In the genomic region with DNA sequence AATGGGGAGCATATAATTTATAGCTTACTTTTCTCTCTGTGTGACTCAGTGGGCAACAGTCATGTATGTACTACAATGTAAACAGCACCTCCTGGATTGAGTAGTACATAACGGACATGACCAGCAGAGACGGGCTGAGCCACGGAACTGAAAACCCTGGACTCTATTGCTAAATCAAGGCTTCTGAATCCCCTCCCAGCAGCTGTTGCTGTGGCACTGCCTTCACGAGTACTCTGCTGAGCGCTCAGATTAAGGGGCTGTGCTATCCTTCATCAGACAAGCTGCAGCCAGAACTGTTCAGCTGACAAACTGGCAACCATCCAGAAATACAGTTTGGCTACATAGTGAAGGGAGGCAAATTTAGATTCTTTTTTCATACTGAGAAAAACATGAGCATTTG, we compare ENCODE assay signal across 21 cellular contexts.
DNase-seq lines count a peak whose midpoint lies in the region; ATAC-seq, FAIRE-seq and TF ChIP-seq lines count a peak whose summit lies in the region.
"Had no signal": no experiment of that assay in that cellular context is flagged by ENCODE, and none has a peak within 500 bp of the region (broad histone marks: within the 10 kb centered on the region; RNA-seq: fewer than 3 reads in every experiment).

No MANE protein-coding gene starts in this region.

- DNase-seq in cardiac muscle cell (ENCODE audit: low read depth in 1 of 2, low spot score in 1 of 2) (peak; percentile 41 to 88), right atrium auricular region (ENCODE audit: low spot score) (no peak), NCI-H774 (lab: John Stamatoyannopoulos, UW) (peak; percentile 8), cerebellar cortex (ENCODE audit: low spot score) (peak; percentile 3), superior temporal gyrus (ENCODE audit: extremely low spot score) (peak; percentile 18), frontal cortex (ENCODE audit: low spot score in 2 of 2) (no peak), islet precursor cell (no peak), right lobe of liver (no peak)
- DNase-seq: activated CD4-positive, CD25-positive, alpha-beta regulatory T cell treated with anti-CD3 and anti-CD28 coated beads, Interleukin-2, amount 50 U/mL, for 72 hours; activated CD8-positive, alpha-beta memory T cell treated with anti-CD3 and anti-CD28 coated beads, Interleukin-2, amount 50 U/mL, for 4 hours; activated naive CD4-positive, alpha-beta T cell treated with anti-CD3 and anti-CD28 coated beads, Interleukin-2, amount 10 ng/mL, durations not matched to agents 7 days and 5 days; effector CD4-positive, alpha-beta T cell; gastrocnemius medialis; mesenchymal stem cell; NCI-H1930; retina; stimulated activated CD4-positive, alpha-beta T cell treated with anti-CD3 and anti-CD28 coated beads, Interleukin-4, amount 100 ng/mL, for 24 hours; upper lobe of left lung had no signal

- no peak for TF ChIP-seq CTCF in cardiac muscle cell (IDR thresholded peaks at IDR 0.05; ENCODE audit: low read depth, low read length)
- no peak for TF ChIP-seq CTCF in right atrium auricular region (IDR thresholded peaks at IDR 0.05)
- TF ChIP-seq CTCF in right lobe of liver (IDR thresholded peaks at IDR 0.05) = no peak

- H3K4me1 ChIP-seq in cardiac muscle cell (ENCODE audit: low read depth) (peaks cover 12% of the 10 kb centered on the region), right atrium auricular region (no peaks in the 10 kb centered on the region), right lobe of liver (no peaks in the 10 kb centered on the region)
- H3K4me1 ChIP-seq: gastrocnemius medialis, upper lobe of left lung had no signal

- WGBS in right lobe of liver (ENCODE audit: insufficient coverage, low coverage, low lambda C conversion rate, missing lambda C conversion rate) = 71% methylated on average over 5 of the region's 5 CpGs

- TF ChIP-seq POLR2A in right lobe of liver (IDR thresholded peaks at IDR 0.05) = no peak

- intact Hi-C loops in right lobe of liver (cut with DNase I) = no loop called here

- no peaks in the 10 kb centered on the region for H3K27me3 ChIP-seq in cardiac muscle cell
- H3K27me3 ChIP-seq in right atrium auricular region = no peaks in the 10 kb centered on the region
- H3K27me3 ChIP-seq in right lobe of liver = no peaks in the 10 kb centered on the region
- H3K27me3 ChIP-seq: body of pancreas, gastrocnemius medialis, upper lobe of left lung had no signal

- FAIRE-seq in frontal cortex (lab: Jason Lieb, UNC) = no peak

- H3K36me3 ChIP-seq in cardiac muscle cell (no peaks in the 10 kb centered on the region), right atrium auricular region (no peaks in the 10 kb centered on the region), right lobe of liver (no peaks in the 10 kb centered on the region)
- H3K36me3 ChIP-seq: gastrocnemius medialis, upper lobe of left lung had no signal

- H3K27ac ChIP-seq in cardiac muscle cell (no peak overlapping the region), right atrium auricular region (no peak overlapping the region), right lobe of liver (no peak overlapping the region)
- H3K27ac ChIP-seq: body of pancreas, gastrocnemius medialis, HL-60, KMS-11, upper lobe of left lung had no signal

- H3K4me3 ChIP-seq in cardiac muscle cell (no peak overlapping the region), right atrium auricular region (no peak overlapping the region), right lobe of liver (no peak overlapping the region)
- H3K4me3 ChIP-seq: body of pancreas, gastrocnemius medialis, upper lobe of left lung had no signal

- H3K9me3 ChIP-seq in cardiac muscle cell (ENCODE audit: low read depth) (no peaks in the 10 kb centered on the region), right atrium auricular region (no peaks in the 10 kb centered on the region), right lobe of liver (no peaks in the 10 kb centered on the region)
- H3K9me3 ChIP-seq: body of pancreas, gastrocnemius medialis, upper lobe of left lung had no signal

- no peak for ATAC-seq in right lobe of liver
- ATAC-seq: body of pancreas, gastrocnemius medialis had no signal

Comparison
In these comparisons a context has a peak if more than half of its experiments do, and no peak if none do; other contexts are left out.
1. DNase-seq: peak in cardiac muscle cell (2 of 2), NCI-H774 (single experiment), cerebellar cortex (single experiment) and superior temporal gyrus (single experiment); none in right atrium auricular region (single experiment), frontal cortex (0 of 2), islet precursor cell (single experiment) and right lobe of liver (0 of 3).